In the genomic region with DNA sequence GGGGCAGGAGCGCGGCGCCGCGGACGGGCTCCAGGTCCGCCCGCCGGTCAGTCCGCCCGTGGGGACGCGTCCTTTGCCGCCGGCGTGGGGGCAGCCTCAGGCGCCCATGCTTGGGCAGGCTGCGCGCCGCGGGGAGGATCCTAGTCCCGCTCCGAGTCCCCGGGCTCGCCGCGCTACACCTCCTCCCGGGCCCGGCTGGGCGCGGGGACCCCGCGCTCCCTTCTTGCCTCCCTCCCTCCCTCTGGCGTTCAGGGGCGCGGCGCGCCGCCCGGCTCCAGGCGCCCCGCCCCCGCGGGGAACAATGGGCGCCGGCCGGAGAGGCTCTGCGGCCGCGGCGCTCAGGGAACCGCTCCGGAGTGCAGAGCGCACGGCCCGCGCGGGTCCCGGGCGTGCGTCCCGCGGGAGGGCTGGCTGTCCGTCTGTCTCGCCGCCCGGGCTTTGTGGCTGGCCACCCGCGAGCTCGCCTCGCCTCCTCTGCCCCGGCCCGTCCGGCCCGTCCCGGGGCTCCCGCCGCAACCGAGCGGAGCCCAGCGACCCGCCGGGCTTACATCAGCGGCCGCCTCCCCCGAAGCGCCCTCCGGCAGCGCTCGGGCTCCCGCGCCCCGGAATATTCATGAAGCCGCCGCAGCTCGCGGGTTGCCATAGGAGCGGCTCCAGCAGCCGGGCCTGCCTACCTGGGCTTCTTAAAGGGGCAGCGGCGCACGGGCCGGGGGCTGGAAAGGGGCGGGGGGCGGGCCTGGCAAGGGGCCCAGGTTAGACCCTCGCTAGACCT, we compare ENCODE assay signal across 9 cellular contexts. TPM values are rescaled to one million over a fixed set of nuclear protein-coding genes. Genes with fewer than 3 reads are reported as not detected.
DNase-seq lines count a peak whose midpoint lies in the region; ATAC-seq and TF ChIP-seq lines count a peak whose summit lies in the region.
"Had no signal": no experiment of that assay in that cellular context is flagged by ENCODE, and none has a peak within 500 bp of the region (broad histone marks: within the 10 kb centered on the region; RNA-seq: fewer than 3 reads in every experiment).

A gene (minus strand): TSS at position 658 of the 772 bp plus-strand sequence. CDS start 688 bp downstream, outside the sequence.

- no peaks in the 10 kb centered on the region for H3K9me3 ChIP-seq in neural progenitor cell (ENCODE audit: low read depth)

- no peak for TF ChIP-seq CTCF in Calu3 (IDR thresholded peaks at IDR 0.05; ENCODE audit: unreplicated experiment)
- no peak for TF ChIP-seq CTCF in epithelial cell of proximal tubule (conservative IDR thresholded peaks at IDR 0.05; ENCODE audit: low read depth, low read length)
- no peak for TF ChIP-seq CTCF in neural progenitor cell (IDR thresholded peaks at IDR 0.05)

- peaks cover 12% of the 10 kb centered on the region for H4K20me1 ChIP-seq in neural progenitor cell (ENCODE audit: low read depth)

- peak within 1 kb of the TSS; percentile 78 for H2AFZ ChIP-seq in neural progenitor cell (replicated peaks)

- no peak within 1 kb of the TSS for H3K9ac ChIP-seq in neural progenitor cell

- no TSS peak for BruUV-seq in Calu3 (replicated peaks; lab: Mats Ljungman, UMichigan)

- peak within 1 kb of the TSS; percentile 84 for H3K4me2 ChIP-seq in neural progenitor cell

- H3K4me1 Mint-ChIP-seq in Calu3 (ENCODE audit: low read depth, unreplicated experiment) = no peaks in the 10 kb centered on the region
- peaks cover 24% of the 10 kb centered on the region for H3K4me1 Mint-ChIP-seq in neural progenitor cell

- ATAC-seq in GM19467 (IDR thresholded peaks at IDR 0.05; ENCODE audit: unreplicated experiment) = no peak
- no peak for ATAC-seq in GM18867 (IDR thresholded peaks at IDR 0.05; ENCODE audit: unreplicated experiment)
- ATAC-seq in GM19455 (IDR thresholded peaks at IDR 0.05; ENCODE audit: unreplicated experiment) = no peak

- DNase-seq in Calu3 (peak; percentile 32), NCI-H2227 treated with DMSO at 0.1 percent for 48 hours (lab: John Stamatoyannopoulos, UW) (peak; percentile 9), epithelial cell of proximal tubule (ENCODE audit: low read depth) (no peak), neural progenitor cell (ENCODE audit: low spot score) (peak; percentile 86), AG08395 (ENCODE audit: low spot score) (no peak)
- DNase-seq: NCI-H2029 had no signal

- H3K36me3 ChIP-seq in neural progenitor cell = no peaks in the 10 kb centered on the region

- H3K4me3 ChIP-seq in epithelial cell of proximal tubule (ENCODE audit: low read depth, low read length) (peak within 1 kb of the TSS; percentile 8), neural progenitor cell (peak within 1 kb of the TSS; percentile 85)

- H3K27ac Mint-ChIP-seq in Calu3 (ENCODE audit: unreplicated experiment) (no peak within 1 kb of the TSS), neural progenitor cell (no peak within 1 kb of the TSS)

- H3K27ac ChIP-seq in neural progenitor cell = no peak within 1 kb of the TSS

- H3K4me1 ChIP-seq in neural progenitor cell = peaks cover 10% of the 10 kb centered on the region

- intact Hi-C loops in Calu3 (cut with micrococcal nuclease; ENCODE audit: unreplicated experiment) = no loop called here

- no peaks in the 10 kb centered on the region for H3K79me2 ChIP-seq in neural progenitor cell (ENCODE audit: low read depth)

- no peaks in the 10 kb centered on the region for H3K9me3 Mint-ChIP-seq in Calu3 (ENCODE audit: low read depth, unreplicated experiment)
- H3K9me3 Mint-ChIP-seq in neural progenitor cell = no peaks in the 10 kb centered on the region

- H3K4me3 Mint-ChIP-seq in Calu3 (ENCODE audit: low read depth, unreplicated experiment) (peak within 1 kb of the TSS; percentile 47), neural progenitor cell (peak within 1 kb of the TSS; percentile 84)

- CTCF ChIA-PET in Calu3 (lab: Charles Lee) = interaction anchor here (0.6 kb wide), 1 partner anchor 526 kb away, joined by 6 read pairs; no protein-coding TSS in a partner anchor

- H3K36me3 Mint-ChIP-seq in Calu3 (ENCODE audit: insufficient read depth, unreplicated experiment) (peaks cover 4% of the 10 kb centered on the region), neural progenitor cell (no peaks in the 10 kb centered on the region)

- H3F3A ChIP-seq in neural progenitor cell (ENCODE audit: low read depth) = peaks cover 6% of the 10 kb centered on the region

- H3K27me3 Mint-ChIP-seq in Calu3 (ENCODE audit: unreplicated experiment) (peaks cover 86% of the 10 kb centered on the region), neural progenitor cell (ENCODE audit: insufficient read depth, low read depth) (peaks cover 31% of the 10 kb centered on the region)

- peaks cover 69% of the 10 kb centered on the region for H3K27me3 ChIP-seq in neural progenitor cell

RNA-seq across cellular contexts. Expression of the gene that starts here (rescaled TPM):
- total RNA-seq in Calu3 (2022) (0.07 TPM in 2 replicates), epithelial cell of proximal tubule (0.14 and 0.17 TPM in 2 replicates), neural progenitor cell (ENCODE audit: low replicate concordance) (0.41 and 0.50 TPM in 2 replicates)

Comparison
In these comparisons a context has a peak if more than half of its experiments do, and no peak if none do; other contexts are left out.
1. Peak in DNase-seq in Calu3; RNA of the gene not detected or under 1 TPM.
2. Peak in DNase-seq, H3K4me3 ChIP-seq and H3K4me2 ChIP-seq in neural progenitor cell; RNA of the gene not detected or under 1 TPM.